ENCODE assay signal across 9 cellular contexts in genomic region chr15:67077641-67078215, GRCh38. TPM values are rescaled to one million over a fixed set of nuclear protein-coding genes. Genes with fewer than 3 reads are reported as not detected.
DNase-seq lines count a peak whose midpoint lies in the region; ATAC-seq, FAIRE-seq and TF ChIP-seq lines count a peak whose summit lies in the region.
"Had no signal": no experiment of that assay in that cellular context is flagged by ENCODE, and none has a peak within 500 bp of the region (broad histone marks: within the 10 kb centered on the region; RNA-seq: fewer than 3 reads in every experiment).

No MANE protein-coding gene starts in this region.

- ATAC-seq in effector memory CD8-positive, alpha-beta T cell (replicated peaks) = no peak
- ATAC-seq in GM21390 (IDR thresholded peaks at IDR 0.05; ENCODE audit: unreplicated experiment) = no peak
- ATAC-seq in GM21825 (IDR thresholded peaks at IDR 0.05; ENCODE audit: unreplicated experiment) = no peak

- no peak overlapping the region for H3K9ac ChIP-seq in rectal smooth muscle tissue (ENCODE audit: low read length)
- H3K9ac ChIP-seq: KMS-11 had no signal

- peak overlapping the region; percentile 24 to 55 for H3K4me3 Mint-ChIP-seq in effector memory CD8-positive, alpha-beta T cell

- H3K27me3 ChIP-seq in rectal smooth muscle tissue (ENCODE audit: control insufficient read depth, insufficient read depth, low read length) = no peaks in the 10 kb centered on the region

- peak overlapping the region; percentile 3 for H3K4me3 ChIP-seq in rectal smooth muscle tissue (ENCODE audit: low read length)

- H3K27me3 Mint-ChIP-seq in effector memory CD8-positive, alpha-beta T cell = no peaks in the 10 kb centered on the region

- H3K36me3 Mint-ChIP-seq in effector memory CD8-positive, alpha-beta T cell (ENCODE audit: insufficient read depth) = peaks cover 7% of the 10 kb centered on the region

- no peaks in the 10 kb centered on the region for H3K36me3 ChIP-seq in rectal smooth muscle tissue (ENCODE audit: control insufficient read depth, insufficient read depth, low read length)

- no peak overlapping the region for H3K27ac ChIP-seq in rectal smooth muscle tissue (ENCODE audit: low read depth, low read length)
- H3K27ac ChIP-seq: KMS-11 had no signal

- DNase-seq in GM12891 (ENCODE audit: insufficient read length, low spot score) = no peak
- peak; percentile 87 for DNase-seq in NOMO-1 treated with DMSO at 0.1 percent for 48 hours (lab: John Stamatoyannopoulos, UW; ENCODE audit: unreplicated experiment)
- no peak for DNase-seq in effector memory CD8-positive, alpha-beta T cell
- DNase-seq in OCI-M2 (lab: John Stamatoyannopoulos, UW; ENCODE audit: unreplicated experiment) = no peak
- DNase-seq: NK-92 treated with Interleukin-12 subunit alpha and Interleukin-12 subunit beta, amount 100 ng/mL, for 24 hours had no signal

- peak; percentile 47 for FAIRE-seq in GM12891 (lab: Jason Lieb, UNC)

- TF ChIP-seq POLR2A in GM12891 (IDR thresholded peaks at IDR 0.05; ENCODE audit: low read depth, low read length) = no peak

- H3K4me1 ChIP-seq in rectal smooth muscle tissue (ENCODE audit: control insufficient read depth, insufficient read depth, low read length) = peaks cover 17% of the 10 kb centered on the region

- peak overlapping the region; percentile 38 to 62 for H3K27ac Mint-ChIP-seq in effector memory CD8-positive, alpha-beta T cell

- H3K9me3 Mint-ChIP-seq in effector memory CD8-positive, alpha-beta T cell = no peaks in the 10 kb centered on the region

- peaks cover 73 to 89% of the 10 kb centered on the region in 2 donors for H3K4me1 Mint-ChIP-seq in effector memory CD8-positive, alpha-beta T cell (ENCODE audit: low read depth in 2 of 2)

TF ChIP-seq in GM12891, 5 proteins besides CTCF, POLR2A, EP300 and RAD21:
- TF ChIP-seq TAF1 (IDR thresholded peaks at IDR 0.05; ENCODE audit: low read depth, low read length) (no peak), POU2F2 (IDR thresholded peaks at IDR 0.05; ENCODE audit: low read depth, low read length) (no peak), SPI1 (IDR thresholded peaks at IDR 0.05; ENCODE audit: low read depth, low read length) (peak; percentile 83)
TF ChIP-seq in GM12891: peak in this region for 1.

RNA-seq across cellular contexts. Expression of gene SMAD3, which starts 12.3 kb away (rescaled TPM):
- polyA plus RNA-seq in GM12891 (2012; ENCODE audit: low read depth, missing spikeins) = 36.4 TPM
